1 cellular context compared by ENCODE assay signal in genomic region chr3:101676219-101676764, GRCh38.
A peak's percentile ranks its signal among the peaks of the same experiment; 100 is the strongest.
TF ChIP-seq lines count a peak whose summit lies in the region.

No MANE protein-coding gene starts in this region.

TF ChIP-seq in GM12878, 131 proteins besides CTCF, POLR2A, EP300 and RAD21 (continued from another document and continues in another):
- TF ChIP-seq, protein P1, sequence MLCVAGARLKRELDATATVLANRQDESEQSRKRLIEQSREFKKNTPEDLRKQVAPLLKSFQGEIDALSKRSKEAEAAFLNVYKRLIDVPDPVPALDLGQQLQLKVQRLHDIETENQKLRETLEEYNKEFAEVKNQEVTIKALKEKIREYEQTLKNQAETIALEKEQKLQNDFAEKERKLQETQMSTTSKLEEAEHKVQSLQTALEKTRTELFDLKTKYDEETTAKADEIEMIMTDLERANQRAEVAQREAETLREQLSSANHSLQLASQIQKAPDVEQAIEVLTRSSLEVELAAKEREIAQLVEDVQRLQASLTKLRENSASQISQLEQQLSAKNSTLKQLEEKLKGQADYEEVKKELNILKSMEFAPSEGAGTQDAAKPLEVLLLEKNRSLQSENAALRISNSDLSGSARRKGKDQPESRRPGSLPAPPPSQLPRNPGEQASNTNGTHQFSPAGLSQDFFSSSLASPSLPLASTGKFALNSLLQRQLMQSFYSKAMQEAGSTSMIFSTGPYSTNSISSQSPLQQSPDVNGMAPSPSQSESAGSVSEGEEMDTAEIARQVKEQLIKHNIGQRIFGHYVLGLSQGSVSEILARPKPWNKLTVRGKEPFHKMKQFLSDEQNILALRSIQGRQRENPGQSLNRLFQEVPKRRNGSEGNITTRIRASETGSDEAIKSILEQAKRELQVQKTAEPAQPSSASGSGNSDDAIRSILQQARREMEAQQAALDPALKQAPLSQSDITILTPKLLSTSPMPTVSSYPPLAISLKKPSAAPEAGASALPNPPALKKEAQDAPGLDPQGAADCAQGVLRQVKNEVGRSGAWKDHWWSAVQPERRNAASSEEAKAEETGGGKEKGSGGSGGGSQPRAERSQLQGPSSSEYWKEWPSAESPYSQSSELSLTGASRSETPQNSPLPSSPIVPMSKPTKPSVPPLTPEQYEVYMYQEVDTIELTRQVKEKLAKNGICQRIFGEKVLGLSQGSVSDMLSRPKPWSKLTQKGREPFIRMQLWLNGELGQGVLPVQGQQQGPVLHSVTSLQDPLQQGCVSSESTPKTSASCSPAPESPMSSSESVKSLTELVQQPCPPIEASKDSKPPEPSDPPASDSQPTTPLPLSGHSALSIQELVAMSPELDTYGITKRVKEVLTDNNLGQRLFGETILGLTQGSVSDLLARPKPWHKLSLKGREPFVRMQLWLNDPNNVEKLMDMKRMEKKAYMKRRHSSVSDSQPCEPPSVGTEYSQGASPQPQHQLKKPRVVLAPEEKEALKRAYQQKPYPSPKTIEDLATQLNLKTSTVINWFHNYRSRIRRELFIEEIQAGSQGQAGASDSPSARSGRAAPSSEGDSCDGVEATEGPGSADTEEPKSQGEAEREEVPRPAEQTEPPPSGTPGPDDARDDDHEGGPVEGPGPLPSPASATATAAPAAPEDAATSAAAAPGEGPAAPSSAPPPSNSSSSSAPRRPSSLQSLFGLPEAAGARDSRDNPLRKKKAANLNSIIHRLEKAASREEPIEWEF (IDR thresholded peaks at IDR 0.05; ENCODE audit: insufficient replicate concordance, low read depth, low read length), result no peak
- TF ChIP-seq RBBP5 (conservative IDR thresholded peaks at IDR 0.05), result no peak
- no peak for TF ChIP-seq RAD51 (IDR thresholded peaks at IDR 0.05)
- peak; percentile 15 for TF ChIP-seq RELA (IDR thresholded peaks at IDR 0.05; ENCODE audit: borderline replicate concordance, partially characterized antibody)
- TF ChIP-seq HSF1 (IDR thresholded peaks at IDR 0.05; ENCODE audit: low read depth, low read length), result no peak
- TF ChIP-seq, protein P2, sequence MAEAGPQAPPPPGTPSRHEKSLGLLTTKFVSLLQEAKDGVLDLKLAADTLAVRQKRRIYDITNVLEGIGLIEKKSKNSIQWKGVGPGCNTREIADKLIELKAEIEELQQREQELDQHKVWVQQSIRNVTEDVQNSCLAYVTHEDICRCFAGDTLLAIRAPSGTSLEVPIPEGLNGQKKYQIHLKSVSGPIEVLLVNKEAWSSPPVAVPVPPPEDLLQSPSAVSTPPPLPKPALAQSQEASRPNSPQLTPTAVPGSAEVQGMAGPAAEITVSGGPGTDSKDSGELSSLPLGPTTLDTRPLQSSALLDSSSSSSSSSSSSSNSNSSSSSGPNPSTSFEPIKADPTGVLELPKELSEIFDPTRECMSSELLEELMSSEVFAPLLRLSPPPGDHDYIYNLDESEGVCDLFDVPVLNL (IDR thresholded peaks at IDR 0.05; ENCODE audit: low read depth, low read length), result no peak
- no peak for TF ChIP-seq BACH1 (IDR thresholded peaks at IDR 0.05; ENCODE audit: borderline replicate concordance)
- no peak for TF ChIP-seq PKNOX1 (IDR thresholded peaks at IDR 0.05)
- peak; percentile 62; the same call in 1 of the 2 replicates for TF ChIP-seq SMAD5 (IDR thresholded peaks at IDR 0.05; ENCODE audit: low read depth)
- no peak for TF ChIP-seq JUND (IDR thresholded peaks at IDR 0.05; ENCODE audit: low read depth, low read length)
- no peak for TF ChIP-seq ESRRA (IDR thresholded peaks at IDR 0.05; ENCODE audit: low read length)
- peak; percentile 62; the same call in 1 of the 2 replicates for TF ChIP-seq GATAD2B (conservative IDR thresholded peaks at IDR 0.05; ENCODE audit: low read depth)
- TF ChIP-seq ZNF592 (IDR thresholded peaks at IDR 0.05), result no peak
- TF ChIP-seq SPI1 (IDR thresholded peaks at IDR 0.05; ENCODE audit: borderline replicate concordance, insufficient read depth, low read depth, low read length), result no peak
- TF ChIP-seq NR2C1 (IDR thresholded peaks at IDR 0.05), result no peak
- 0 out of 2 replicates have a peak, but pooled peaks have one; percentile 26 for TF ChIP-seq NRF1 (conservative IDR thresholded peaks at IDR 0.05; ENCODE audit: low read depth, low read length)
- TF ChIP-seq POLR2AphosphoS5 (IDR thresholded peaks at IDR 0.05; ENCODE audit: low read length), result peak; percentile 70; the same call in 1 of the 2 replicates
- peak; percentile 42; the same call in 1 of the 2 replicates for TF ChIP-seq DPF2 (IDR thresholded peaks at IDR 0.05)
- TF ChIP-seq PRDM15 (CRISPR knock-in tag; IDR thresholded peaks at IDR 0.05), result no peak
- no peak for TF ChIP-seq TCF7 (IDR thresholded peaks at IDR 0.05; ENCODE audit: borderline replicate concordance)
- TF ChIP-seq, protein P3, sequence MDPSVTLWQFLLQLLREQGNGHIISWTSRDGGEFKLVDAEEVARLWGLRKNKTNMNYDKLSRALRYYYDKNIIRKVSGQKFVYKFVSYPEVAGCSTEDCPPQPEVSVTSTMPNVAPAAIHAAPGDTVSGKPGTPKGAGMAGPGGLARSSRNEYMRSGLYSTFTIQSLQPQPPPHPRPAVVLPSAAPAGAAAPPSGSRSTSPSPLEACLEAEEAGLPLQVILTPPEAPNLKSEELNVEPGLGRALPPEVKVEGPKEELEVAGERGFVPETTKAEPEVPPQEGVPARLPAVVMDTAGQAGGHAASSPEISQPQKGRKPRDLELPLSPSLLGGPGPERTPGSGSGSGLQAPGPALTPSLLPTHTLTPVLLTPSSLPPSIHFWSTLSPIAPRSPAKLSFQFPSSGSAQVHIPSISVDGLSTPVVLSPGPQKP (IDR thresholded peaks at IDR 0.05; ENCODE audit: low read depth, low read length), result no peak
- no peak for TF ChIP-seq FOXK2 (IDR thresholded peaks at IDR 0.05)
- TF ChIP-seq TBL1XR1 (IDR thresholded peaks at IDR 0.05; ENCODE audit: low read depth, low read length), result no peak
- 0 out of 2 replicates have a peak, but pooled peaks have one; percentile 53 for TF ChIP-seq HDGF (IDR thresholded peaks at IDR 0.05)
- TF ChIP-seq, protein P4, sequence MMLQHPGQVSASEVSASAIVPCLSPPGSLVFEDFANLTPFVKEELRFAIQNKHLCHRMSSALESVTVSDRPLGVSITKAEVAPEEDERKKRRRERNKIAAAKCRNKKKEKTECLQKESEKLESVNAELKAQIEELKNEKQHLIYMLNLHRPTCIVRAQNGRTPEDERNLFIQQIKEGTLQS (IDR thresholded peaks at IDR 0.05; ENCODE audit: borderline replicate concordance, extremely low read depth, low read depth, low read length), result no peak
- no peak for TF ChIP-seq ZNF274 (IDR thresholded peaks at IDR 0.05; ENCODE audit: insufficient read depth, insufficient read length)
- peak; percentile 27 for TF ChIP-seq SIX5 (IDR thresholded peaks at IDR 0.05; ENCODE audit: low read depth, low read length, severe bottlenecking)
- no peak for TF ChIP-seq CBX5 (IDR thresholded peaks at IDR 0.05; ENCODE audit: low read depth)
- TF ChIP-seq CBFB (IDR thresholded peaks at IDR 0.05; ENCODE audit: low read depth), result no peak
- TF ChIP-seq NKRF (conservative IDR thresholded peaks at IDR 0.05), result peak; percentile 53
- no peak for TF ChIP-seq NR2C2 (IDR thresholded peaks at IDR 0.05; ENCODE audit: borderline replicate concordance, control insufficient read depth, insufficient read length, low read depth)
